8 cellular contexts compared by ENCODE assay signal in genomic region chr1:67561704-67562113, GRCh38.
DNase-seq lines count a peak whose midpoint lies in the region; ATAC-seq and TF ChIP-seq lines count a peak whose summit lies in the region.

No MANE protein-coding gene starts in this region.

- H3K27ac ChIP-seq in foreskin keratinocyte (peak overlapping the region; percentile 40), thoracic aorta (no peak overlapping the region)

- TF ChIP-seq CTCF in foreskin keratinocyte (conservative IDR thresholded peaks at IDR 0.05) (peak; percentile 98), omental fat pad (IDR thresholded peaks at IDR 0.05) (peak in 1 of 3 donors; percentile 24), thoracic aorta (IDR thresholded peaks at IDR 0.05) (peak; percentile 89)

- H3K4me1 ChIP-seq in foreskin keratinocyte (peaks cover 18% of the 10 kb centered on the region), thoracic aorta (ENCODE audit: control insufficient read depth in 1 of 2, low read depth in 2 of 2) (peaks cover 7 to 48% of the 10 kb centered on the region in 2 donors)

- peak; percentile 88 for ATAC-seq in GM21825 (IDR thresholded peaks at IDR 0.05; ENCODE audit: unreplicated experiment)
- ATAC-seq in foreskin keratinocyte = peak; percentile 76
- peak; percentile 84 for ATAC-seq in omental fat pad (ENCODE audit: low FRiP score)
- peak; percentile 46 for ATAC-seq in thoracic aorta (ENCODE audit: insufficient number of reproducible peaks, low FRiP score, low read depth)

- peak; percentile 85 for DNase-seq in EL
- peak; percentile 71 to 72 for DNase-seq in Kasumi-1 (lab: John Stamatoyannopoulos, UW)
- peak; percentile 78 for DNase-seq in RPMI7951 (ENCODE audit: low read depth)
- peak; percentile 62 to 72 for DNase-seq in activated T-helper 1 cell treated with anti-CD3 and anti-CD28 coated beads, Interleukin-2, amount 50 U/mL, for 16 hours (ENCODE audit: low read depth in 1 of 2, low spot score in 1 of 2)
- DNase-seq in foreskin keratinocyte = peak in 1 of 2 donors; percentile 77
- peak; percentile 98 for DNase-seq in omental fat pad (ENCODE audit: low spot score)
- DNase-seq in thoracic aorta (ENCODE audit: low spot score) = peak; percentile 90

- no peaks in the 10 kb centered on the region for H3K36me3 ChIP-seq in thoracic aorta

- H3K27me3 ChIP-seq in foreskin keratinocyte = no peaks in the 10 kb centered on the region
- H3K27me3 ChIP-seq in thoracic aorta (replicated peaks; ENCODE audit: insufficient read depth) = no peaks in the 10 kb centered on the region

- no peaks in the 10 kb centered on the region for H3K9me3 ChIP-seq in thoracic aorta

- no peak overlapping the region for H3K4me3 ChIP-seq in thoracic aorta
